10 cellular contexts compared by ENCODE assay signal in the genomic region with DNA sequence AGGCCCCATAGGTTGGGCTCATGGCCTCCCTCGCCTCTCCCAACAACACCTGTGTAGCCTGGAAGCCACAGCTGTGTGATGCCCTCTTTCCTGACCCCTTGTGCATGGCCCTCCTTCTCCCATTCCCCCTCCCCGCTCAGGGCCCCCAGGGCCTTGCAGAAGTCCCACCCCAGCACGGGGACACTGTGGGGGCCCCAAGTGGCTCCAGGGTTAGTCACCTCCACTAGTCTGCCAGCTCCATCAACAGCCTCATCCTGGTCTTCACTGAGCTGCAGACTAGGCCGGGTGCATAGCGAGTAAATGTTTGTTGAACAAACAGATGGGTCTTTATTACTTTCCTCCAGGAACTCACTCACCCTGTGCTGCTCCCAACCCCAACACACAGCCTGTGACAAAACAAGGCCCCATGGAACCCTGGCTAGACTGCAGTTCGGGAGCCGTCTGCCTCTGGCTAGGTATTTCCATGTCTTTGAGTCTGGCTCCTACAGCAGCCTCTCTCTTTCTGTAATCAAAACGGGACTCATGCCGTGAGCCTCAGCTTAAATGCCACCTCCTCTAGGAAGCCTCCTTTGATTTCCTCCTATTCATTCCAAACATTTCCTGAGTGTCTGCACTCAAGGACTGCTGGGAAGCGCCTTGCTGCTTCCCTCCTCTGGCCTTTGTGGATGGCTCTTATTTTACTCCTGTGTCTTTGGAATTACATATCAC.
DNase-seq lines count a peak whose midpoint lies in the region; ATAC-seq, FAIRE-seq and TF ChIP-seq lines count a peak whose summit lies in the region.
"Had no signal": no experiment of that assay in that cellular context is flagged by ENCODE, and none has a peak within 500 bp of the region (broad histone marks: within the 10 kb centered on the region; RNA-seq: fewer than 3 reads in every experiment).

No MANE protein-coding gene starts in this region.

- FAIRE-seq in GM12892 (lab: Jason Lieb, UNC), result no peak

- H3K9me2 ChIP-seq in DOHH2 (replicated peaks; ENCODE audit: control insufficient read depth, low read length), result no peaks in the 10 kb centered on the region

- ATAC-seq in sciatic nerve, result no peak

- DNase-seq in NCI-H345 (lab: John Stamatoyannopoulos, UW), result peak; percentile 38
- DNase-seq in coronary artery (ENCODE audit: low spot score), result peak; percentile 47
- DNase-seq in sciatic nerve (ENCODE audit: low spot score), result peak; percentile 23
- DNase-seq in left ventricle myocardium inferior, result no peak
- DNase-seq in SIG-M5 treated with dmso at 0.1 percent for 504 hours (lab: John Stamatoyannopoulos, UW; ENCODE audit: unreplicated experiment), result no peak
- no peak for DNase-seq in tibial artery
- DNase-seq in GM12892 (ENCODE audit: insufficient read length), result no peak
- DNase-seq: NCI-H1436, OCI-M1 had no signal

- peak overlapping the region; percentile 97 for H3K4me2 ChIP-seq in DOHH2 (ENCODE audit: low read length)

- H3F3A ChIP-seq in DOHH2 (ENCODE audit: control insufficient read depth, insufficient read depth), result peaks cover 15% of the 10 kb centered on the region

- H3K4me3 ChIP-seq in DOHH2 (ENCODE audit: low read length) (peak overlapping the region; percentile 79), coronary artery (no peak overlapping the region), left ventricle myocardium inferior (no peak overlapping the region), tibial artery (no peak overlapping the region)

- intact Hi-C loops in sciatic nerve (cut with DNase I) (no loop called here), left ventricle myocardium inferior (cut with micrococcal nuclease) (no loop called here), tibial artery (cut with DNase I; ENCODE audit: low total_unique reads) (no loop called here)

- no peaks in the 10 kb centered on the region for H4K20me1 ChIP-seq in DOHH2 (ENCODE audit: control insufficient read depth, insufficient read depth, low read depth, low read length)

- H3K9me3 ChIP-seq in DOHH2 (ENCODE audit: control insufficient read depth, insufficient read depth, low read length) (no peaks in the 10 kb centered on the region), left ventricle myocardium inferior (replicated peaks) (no peaks in the 10 kb centered on the region), tibial artery (no peaks in the 10 kb centered on the region)

- H3K27me3 ChIP-seq in DOHH2 (ENCODE audit: control insufficient read depth, low read length) (no peaks in the 10 kb centered on the region), left ventricle myocardium inferior (ENCODE audit: low read depth) (no peaks in the 10 kb centered on the region), tibial artery (peaks cover 0 to 15% of the 10 kb centered on the region in 2 donors)

- H3K36me3 ChIP-seq in DOHH2 (ENCODE audit: control insufficient read depth, low read length) (peaks cover 28% of the 10 kb centered on the region), left ventricle myocardium inferior (no peaks in the 10 kb centered on the region), tibial artery (no peaks in the 10 kb centered on the region)

- H3K27ac ChIP-seq in DOHH2 (ENCODE audit: low read depth, low read length), result peak overlapping the region; percentile 90; the same call in 1 of the 2 replicates
- H3K27ac ChIP-seq in coronary artery, result no peak overlapping the region
- H3K27ac ChIP-seq in left ventricle myocardium inferior (replicated peaks), result no peak overlapping the region
- no peak overlapping the region for H3K27ac ChIP-seq in tibial artery

- peaks cover 16% of the 10 kb centered on the region for H3K79me2 ChIP-seq in DOHH2 (ENCODE audit: control insufficient read depth, low read length)

- H3K4me1 ChIP-seq in DOHH2 (ENCODE audit: control insufficient read depth, low read length) (peaks cover 68% of the 10 kb centered on the region), left ventricle myocardium inferior (peaks cover 22% of the 10 kb centered on the region), tibial artery (peaks cover 0 to 15% (median 8%) of the 10 kb centered on the region in 4 donors)

- TF ChIP-seq CTCF in DOHH2 (IDR thresholded peaks at IDR 0.05; ENCODE audit: low read depth, low read length, poor library complexity, severe bottlenecking) (no peak), coronary artery (IDR thresholded peaks at IDR 0.05) (no peak), left ventricle myocardium inferior (IDR thresholded peaks at IDR 0.05; ENCODE audit: borderline replicate concordance) (no peak), tibial artery (IDR thresholded peaks at IDR 0.05) (no peak)

- TF ChIP-seq POLR2A in GM12892 (IDR thresholded peaks at IDR 0.05; ENCODE audit: low read depth, low read length), result no peak

Comparison
In these comparisons a context has a peak if more than half of its experiments do, and no peak if none do; other contexts are left out.
1. DNase-seq: peak in NCI-H345 (single experiment), coronary artery (single experiment) and sciatic nerve (single experiment); none in left ventricle myocardium inferior (single experiment), SIG-M5 treated with dmso at 0.1 percent for 504 hours (single experiment), tibial artery (0 of 2) and GM12892 (single experiment).